ENCODE assay signal across 9 cellular contexts in genomic region chr11:125871391-125872137, GRCh38. TPM values are rescaled to one million over a fixed set of nuclear protein-coding genes. Genes with fewer than 3 reads are reported as not detected.
DNase-seq lines count a peak whose midpoint lies in the region; ATAC-seq, FAIRE-seq and TF ChIP-seq lines count a peak whose summit lies in the region.
"Had no signal": no experiment of that assay in that cellular context is flagged by ENCODE, and none has a peak within 500 bp of the region (broad histone marks: within the 10 kb centered on the region; RNA-seq: fewer than 3 reads in every experiment).

No MANE protein-coding gene starts in this region.

- in situ Hi-C loops in GM12878 (cut with MboI) (loop anchor here (10.0 kb wide), 1 partner anchor 447 kb away; no protein-coding TSS in a partner anchor), GM13977 (cut with MboI; ENCODE audit: low pct_unique_long_range_greater_than_20kb, low sequenced_read_pairs, unreplicated experiment) (no loop called here)

- H3K79me2 ChIP-seq in GM12878 (ENCODE audit: control insufficient read depth, insufficient read depth, low read length) = no peaks in the 10 kb centered on the region
- H3K79me2 ChIP-seq: parathyroid adenoma had no signal

- FAIRE-seq in GM12878 (lab: Jason Lieb, UNC) = no peak

- no peaks in the 10 kb centered on the region for H3K27me3 Mint-ChIP-seq in memory B cell

- RAD21 ChIA-PET in GM12878 (lab: Charles Lee; ENCODE audit: unreplicated experiment) = no interaction called here

- no peaks in the 10 kb centered on the region; a peak in 1 of 4 replicates for H3K27me3 ChIP-seq in GM12878 (replicated peaks in 1 of 2; ENCODE audit: control insufficient read depth in 2 of 2, insufficient read depth in 2 of 2, low read length in 1 of 2)

- 61% methylated on average over 10 of the region's 10 CpGs for WGBS in GM12878 (ENCODE audit: insufficient coverage, insufficient replicate concordance, low lambda C conversion rate, missing lambda C conversion rate)

- no peak for TF ChIP-seq POLR2A in GM12878 (IDR thresholded peaks at IDR 0.05; ENCODE audit: low read depth, low read length)

- BruUV-seq in GM12878 (replicated peaks; lab: Mats Ljungman, UMichigan) = no TSS peak

- intact Hi-C loops in GM12878 (cut with micrococcal nuclease; ENCODE audit: unreplicated experiment) = no loop called here

- POLR2A ChIA-PET in GM12878 (lab: Charles Lee) = no interaction called here

- TF ChIP-seq RAD21 in GM12878 (IDR thresholded peaks at IDR 0.05; ENCODE audit: insufficient read depth, low read depth, low read length) = peak; percentile 30; the same call in 1 of the 2 replicates

- TF ChIP-seq CTCF in GM12878 (IDR thresholded peaks at IDR 0.05 in 2 of 3, conservative IDR thresholded peaks at IDR 0.05 in 1 of 3; ENCODE audit: control insufficient read depth in 2 of 3, extremely low read depth in 1 of 3, insufficient read depth in 1 of 3, low read depth in 3 of 3, low read length in 3 of 3) (peak; percentile 27 to 38 (median 37); a peak in 4 of 6 replicates), GM13977 (IDR thresholded peaks at IDR 0.05; ENCODE audit: extremely low read depth, insufficient read depth, missing control alignments) (no peak)

- H3K27ac Mint-ChIP-seq in memory B cell = peak overlapping the region; percentile 1

- H3K4me3 ChIP-seq in GM12878 = no peak overlapping the region

- peaks cover 5% of the 10 kb centered on the region; the same call in 2 of the 3 replicates for H3K9me3 ChIP-seq in GM12878 (replicated peaks; ENCODE audit: control insufficient read depth, insufficient read depth, low read length)

- no peaks in the 10 kb centered on the region for H3K36me3 ChIP-seq in GM12878 (ENCODE audit: control insufficient read depth in 2 of 2, insufficient read depth in 2 of 2, low read length in 1 of 2)

- H4K20me1 ChIP-seq in GM12878 (ENCODE audit: control insufficient read depth, insufficient read depth) = no peaks in the 10 kb centered on the region

- SMC1A ChIA-PET in GM12878 (lab: Charles Lee; ENCODE audit: uncharacterized antibody, unreplicated experiment) = no interaction called here

- no peak overlapping the region for H3K4me3 Mint-ChIP-seq in memory B cell

- no peak overlapping the region for H3K4me2 ChIP-seq in GM12878 (ENCODE audit: control insufficient read depth, insufficient read depth)

- H2AFZ ChIP-seq in GM12878 (ENCODE audit: control insufficient read depth, low read depth, low read length) = no peak overlapping the region
- H2AFZ ChIP-seq: parathyroid adenoma had no signal

- H3K27ac ChIP-seq in GM12878 (ENCODE audit: control insufficient read depth, insufficient read depth) = no peak overlapping the region
- H3K27ac ChIP-seq: parathyroid adenoma had no signal

- peaks cover 10% of the 10 kb centered on the region for H3K9me3 Mint-ChIP-seq in memory B cell

- peaks cover 5% of the 10 kb centered on the region for H3K36me3 Mint-ChIP-seq in memory B cell

- peak; percentile 50 for DNase-seq in NCI-H748 (lab: John Stamatoyannopoulos, UW; ENCODE audit: unreplicated experiment)
- DNase-seq in NCI-H748 treated with DMSO at 0.1 percent for 48 hours (lab: John Stamatoyannopoulos, UW) = no peak
- peak; percentile 31 for DNase-seq in NCI-H1105 treated with DMSO at 0.1 percent for 48 hours (lab: John Stamatoyannopoulos, UW)
- no peak for DNase-seq in GM12878 (ENCODE audit: low read depth, low spot score)
- DNase-seq in memory B cell (ENCODE audit: low spot score in 2 of 2) = no peak
- DNase-seq in GM13977 (ENCODE audit: low spot score) = no peak
- DNase-seq in foreskin melanocyte = no peak

- CTCF ChIA-PET in GM12878 (lab: Yijun Ruan, JAX) = interaction anchor here (0.7 to 1.0 kb wide), 2 partner anchors 450 to 905 kb away, joined by 3 read pairs; no protein-coding TSS in a partner anchor

- peak; percentile 79 for ATAC-seq in GM12878
- ATAC-seq in memory B cell (ENCODE audit: low read depth) = no peak
- no peak for ATAC-seq in GM21447 (IDR thresholded peaks at IDR 0.05; ENCODE audit: unreplicated experiment)

- TF ChIP-seq EP300 in GM12878 (IDR thresholded peaks at IDR 0.05; ENCODE audit: borderline replicate concordance in 1 of 2, control insufficient read depth in 1 of 2, low read depth in 2 of 2, low read length in 2 of 2) = no peak

- no peak overlapping the region for H3K9ac ChIP-seq in GM12878 (ENCODE audit: control insufficient read depth, insufficient read depth, low read length)
- H3K9ac ChIP-seq: parathyroid adenoma had no signal

- peaks cover 9% of the 10 kb centered on the region for H3K4me1 Mint-ChIP-seq in memory B cell

- no peaks in the 10 kb centered on the region for H3K4me1 ChIP-seq in GM12878 (ENCODE audit: control insufficient read depth, insufficient read depth, low read length)
- H3K4me1 ChIP-seq: parathyroid adenoma had no signal

RNA-seq across cellular contexts. Expression of gene HYLS1, which starts 15.9 kb away (rescaled TPM):
- total RNA-seq in GM12878 (2013; cell fraction: nucleolus; rRNA removed) = 4.6 and 5.7 TPM in 2 replicates
- total RNA-seq in GM12878 (2014; rRNA removed) = 11.9 and 13.5 TPM in 2 replicates
- 17.6 and 18.6 TPM in 2 replicates for total RNA-seq in GM12878 (2014; rRNA removed; fragmentation: Illumina TruSeq; extraction: Trizol)
- total RNA-seq in GM12878 (2021) = 11.7 and 11.9 TPM in 2 replicates
- 6.9 TPM for polyA plus RNA-seq in GM12878 (2011; ENCODE audit: low read depth)
- polyA plus RNA-seq in GM12878 (2011; rRNA removed) = 14.8 and 21.1 TPM in 2 replicates
- 6.6 and 6.7 TPM in 2 replicates for polyA plus RNA-seq in GM12878 (2011; cell fraction: cytosol; rRNA removed)
- polyA plus RNA-seq in GM12878 (2011; cell fraction: nucleus; rRNA removed) = 7.2 and 7.8 TPM in 2 replicates
- polyA plus RNA-seq in GM12878 (2012) = 5.9 and 6.6 TPM in 2 replicates
- 18.8 and 20.4 TPM in 2 replicates for polyA plus RNA-seq in GM12878 (2014; fragmentation: Illumina TruSeq; extraction: Trizol)
- polyA plus RNA-seq in GM12878 (2014; fragmentation: Nextera tagmentation; extraction: Ambion mirVana) = 10 to 100 TPM; 16.7 to 35.1 TPM
- 11.2 and 13.3 TPM in 2 replicates for polyA plus RNA-seq in GM12878 (2014; rRNA removed)
- 10 to 100 TPM; 18.7 to 21.7 TPM for polyA plus RNA-seq in GM12878 (2016; fragmentation: Nextera tagmentation; extraction: Ambion mirVana)
- 6.6 and 8.9 TPM in 2 replicates for polyA minus RNA-seq in GM12878 (2011; rRNA and poly(A)+ RNA removed)
- 3.1 and 3.5 TPM in 2 replicates for polyA minus RNA-seq in GM12878 (2011; cell fraction: cytosol; rRNA and poly(A)+ RNA removed)
- polyA minus RNA-seq in GM12878 (2011; cell fraction: nucleus; rRNA and poly(A)+ RNA removed) = 3.9 and 6.9 TPM in 2 replicates

RNA-seq across cellular contexts. Expression of gene PUS3, which starts 31.4 kb away (rescaled TPM):
- total RNA-seq in GM12878 (2013; cell fraction: nucleolus; rRNA removed) = 7.4 and 9.0 TPM in 2 replicates
- total RNA-seq in GM12878 (2014; rRNA removed) = 11.2 and 12.3 TPM in 2 replicates
- 18.5 and 22.4 TPM in 2 replicates for total RNA-seq in GM12878 (2014; rRNA removed; fragmentation: Illumina TruSeq; extraction: Trizol)
- total RNA-seq in GM12878 (2021) = 11.9 and 12.1 TPM in 2 replicates
- polyA plus RNA-seq in GM12878 (2011; ENCODE audit: low read depth) = 7.5 TPM
- 10.9 and 15.9 TPM in 2 replicates for polyA plus RNA-seq in GM12878 (2011; rRNA removed)
- polyA plus RNA-seq in GM12878 (2011; cell fraction: cytosol; rRNA removed) = 6.6 and 9.2 TPM in 2 replicates
- 5.6 and 6.2 TPM in 2 replicates for polyA plus RNA-seq in GM12878 (2011; cell fraction: nucleus; rRNA removed)
- 10.6 and 14.8 TPM in 2 replicates for polyA plus RNA-seq in GM12878 (2012)
- 21.2 and 24.7 TPM in 2 replicates for polyA plus RNA-seq in GM12878 (2014; fragmentation: Illumina TruSeq; extraction: Trizol)
- polyA plus RNA-seq in GM12878 (2014; fragmentation: Nextera tagmentation; extraction: Ambion mirVana) = 10 to 100 TPM; 19.2 to 20.3 TPM
- polyA plus RNA-seq in GM12878 (2014; rRNA removed) = 9.6 and 11.3 TPM in 2 replicates
- polyA plus RNA-seq in GM12878 (2016; fragmentation: Nextera tagmentation; extraction: Ambion mirVana) = 10 to 100 TPM; 13.3 to 15.2 TPM
- 9.3 and 14.3 TPM in 2 replicates for polyA minus RNA-seq in GM12878 (2011; rRNA and poly(A)+ RNA removed)
- 2.7 and 3.5 TPM in 2 replicates for polyA minus RNA-seq in GM12878 (2011; cell fraction: cytosol; rRNA and poly(A)+ RNA removed)
- 3.3 and 5.1 TPM in 2 replicates for polyA minus RNA-seq in GM12878 (2011; cell fraction: nucleus; rRNA and poly(A)+ RNA removed)

RNA-seq across cellular contexts. Expression of gene DDX25, which starts 32.7 kb away (rescaled TPM):
- not detected in 2 replicates for total RNA-seq in GM12878 (2013; cell fraction: nucleolus; rRNA removed)
- total RNA-seq in GM12878 (2014; rRNA removed) = not detected in 2 replicates
- total RNA-seq in GM12878 (2014; rRNA removed; fragmentation: Illumina TruSeq; extraction: Trizol) = not detected in 2 replicates
- total RNA-seq in GM12878 (2021) = not detected in 2 replicates
- not detected for polyA plus RNA-seq in GM12878 (2011; ENCODE audit: low read depth)
- 0.05 TPM in 1 of 2 replicates, not detected in the other for polyA plus RNA-seq in GM12878 (2011; rRNA removed)
- 0.01 TPM in 1 of 2 replicates, not detected in the other for polyA plus RNA-seq in GM12878 (2011; cell fraction: cytosol; rRNA removed)
- polyA plus RNA-seq in GM12878 (2011; cell fraction: nucleus; rRNA removed) = 0.03 and 0.04 TPM in 2 replicates
- polyA plus RNA-seq in GM12878 (2012) = not detected in 2 replicates
- 0.13 TPM in 1 of 2 replicates, not detected in the other for polyA plus RNA-seq in GM12878 (2014; fragmentation: Illumina TruSeq; extraction: Trizol)
- not detected for polyA plus RNA-seq in GM12878 (2014; fragmentation: Nextera tagmentation; extraction: Ambion mirVana)
- not detected in 2 replicates for polyA plus RNA-seq in GM12878 (2014; rRNA removed)
- polyA plus RNA-seq in GM12878 (2016; fragmentation: Nextera tagmentation; extraction: Ambion mirVana) = not detected
- polyA minus RNA-seq in GM12878 (2011; rRNA and poly(A)+ RNA removed) = not detected in 2 replicates
- not detected in 2 replicates for polyA minus RNA-seq in GM12878 (2011; cell fraction: cytosol; rRNA and poly(A)+ RNA removed)
- not detected in 2 replicates for polyA minus RNA-seq in GM12878 (2011; cell fraction: nucleus; rRNA and poly(A)+ RNA removed)

RNA-seq across cellular contexts. Expression of gene PATE4, which starts 38.4 kb away (rescaled TPM):
- not detected in 2 replicates for total RNA-seq in GM12878 (2013; cell fraction: nucleolus; rRNA removed)
- not detected in 2 replicates for total RNA-seq in GM12878 (2014; rRNA removed)
- not detected in 2 replicates for total RNA-seq in GM12878 (2014; rRNA removed; fragmentation: Illumina TruSeq; extraction: Trizol)
- not detected in 2 replicates for total RNA-seq in GM12878 (2021)
- polyA plus RNA-seq in GM12878 (2011; ENCODE audit: low read depth) = not detected
- polyA plus RNA-seq in GM12878 (2011; rRNA removed) = not detected in 2 replicates
- polyA plus RNA-seq in GM12878 (2011; cell fraction: cytosol; rRNA removed) = not detected in 2 replicates
- not detected in 2 replicates for polyA plus RNA-seq in GM12878 (2011; cell fraction: nucleus; rRNA removed)
- not detected in 2 replicates for polyA plus RNA-seq in GM12878 (2012)
- polyA plus RNA-seq in GM12878 (2014; fragmentation: Illumina TruSeq; extraction: Trizol) = not detected in 2 replicates
- polyA plus RNA-seq in GM12878 (2014; fragmentation: Nextera tagmentation; extraction: Ambion mirVana) = not detected
- not detected in 2 replicates for polyA plus RNA-seq in GM12878 (2014; rRNA removed)
- under 1 TPM in 1 of 2 experiments, not detected in 1; 0.17 TPM for polyA plus RNA-seq in GM12878 (2016; fragmentation: Nextera tagmentation; extraction: Ambion mirVana)
- polyA minus RNA-seq in GM12878 (2011; rRNA and poly(A)+ RNA removed) = not detected in 2 replicates
- polyA minus RNA-seq in GM12878 (2011; cell fraction: cytosol; rRNA and poly(A)+ RNA removed) = not detected in 2 replicates
- not detected in 2 replicates for polyA minus RNA-seq in GM12878 (2011; cell fraction: nucleus; rRNA and poly(A)+ RNA removed)

Comparison
In these comparisons a context has a peak if more than half of its experiments do, and no peak if none do; other contexts are left out.
1. DNase-seq: peak in NCI-H748 (single experiment) and NCI-H1105 treated with DMSO at 0.1 percent for 48 hours (single experiment); none in NCI-H748 treated with DMSO at 0.1 percent for 48 hours (single experiment), GM12878 (single experiment), memory B cell (0 of 2), GM13977 (single experiment) and foreskin melanocyte (single experiment).